Comparison of ENCODE assay signal across 15 cellular contexts in genomic region chr4:105858466-105859040, GRCh38. TPM values are rescaled to one million over a fixed set of nuclear protein-coding genes. Genes with fewer than 3 reads are reported as not detected.
"Had no signal": no experiment of that assay in that cellular context is flagged by ENCODE, and none has a peak within 500 bp of the region (broad histone marks: within the 10 kb centered on the region; RNA-seq: fewer than 3 reads in every experiment).

No MANE protein-coding gene starts in this region.

- H3K4me3 ChIP-seq: gastrocnemius medialis, lung, right lobe of liver, thoracic aorta, upper lobe of left lung had no signal

- FAIRE-seq: keratinocyte had no signal

- H3K9me3 ChIP-seq: gastrocnemius medialis, thoracic aorta, upper lobe of left lung had no signal

- H3K9ac ChIP-seq: parathyroid adenoma had no signal

- H3K4me1 ChIP-seq: gastrocnemius medialis, parathyroid adenoma, right lobe of liver, upper lobe of left lung had no signal

- H3K27me3 ChIP-seq: gastrocnemius medialis, right lobe of liver, upper lobe of left lung had no signal

- H3K79me2 ChIP-seq: parathyroid adenoma had no signal

- H3K27ac ChIP-seq: gastrocnemius medialis, parathyroid adenoma, right lobe of liver, upper lobe of left lung, WERI-Rb-1 had no signal

- DNase-seq: activated CD4-positive, alpha-beta memory T cell treated with anti-CD3 and anti-CD28 coated beads for 36 hours; activated T-cell treated with anti-CD3 and anti-CD28 coated beads for 4 hours; effector CD4-positive, alpha-beta T cell; gastrocnemius medialis; head of caudate nucleus; right lobe of liver; stimulated activated CD4-positive, alpha-beta T cell treated with anti-CD3 and anti-CD28 coated beads, Interleukin-4, amount 100 ng/mL, for 4 hours; upper lobe of left lung; WERI-Rb-1 had no signal

- ATAC-seq: gastrocnemius medialis; left lobe of liver; right lobe of liver; stimulated activated memory B cell treated with anti-CD40 and anti-IgM and Interleukin-4, amounts not matched to agents 10 μg/mL and 1 μg/mL and 100 μg/mL, for 72 hours had no signal

- H3K36me3 ChIP-seq: gastrocnemius medialis, right lobe of liver, thoracic aorta, upper lobe of left lung, WERI-Rb-1 had no signal

- H2AFZ ChIP-seq: parathyroid adenoma had no signal

RNA-seq across cellular contexts. Expression of gene NPNT, which starts 36.7 kb away (rescaled TPM):
- total RNA-seq: activated CD4-positive, alpha-beta memory T cell treated with anti-CD3 and anti-CD28 coated beads for 36 hours had no signal
